31 cellular contexts compared by ENCODE assay signal in genomic region chr1:35615440-35615839, GRCh38.
"Had no signal": no experiment of that assay in that cellular context is flagged by ENCODE, and none has a peak within 500 bp of the region (broad histone marks: within the 10 kb centered on the region; RNA-seq: fewer than 3 reads in every experiment).

No MANE protein-coding gene starts in this region.

- H3K9me3 Mint-ChIP-seq: activated CD4-positive, alpha-beta T cell treated with anti-CD3 and anti-CD28 coated beads, Interleukin-2, amount 10 ng/mL, durations not matched to agents 7 days and 5 days; activated naive CD8-positive, alpha-beta T cell treated with anti-CD3 and anti-CD28 coated beads, Interleukin-2, amount 50 U/mL, for 24 hours; activated T-cell treated with anti-CD3 and anti-CD28 coated beads, Interleukin-2, amount 50 U/mL, for 24 hours; activated T-helper 2 cell treated with anti-CD3 and anti-CD28 coated beads, Interferon-gamma antibody, Interleukin-2, Interleukin-4, amounts not matched to agents 10 μg/mL and 5 μg/mL and 100 μg/mL, durations not matched to agents 14 hours and 24 hours and 36 hours had no signal

- H3K4me2 ChIP-seq: KMS-11 had no signal

- H3K9me3 ChIP-seq: SJCRH30 had no signal

- H3K4me1 ChIP-seq: SJCRH30 had no signal

- H3K27me3 Mint-ChIP-seq: activated CD4-positive, alpha-beta T cell treated with anti-CD3 and anti-CD28 coated beads, Interleukin-2, amount 10 ng/mL, durations not matched to agents 7 days and 5 days; activated naive CD8-positive, alpha-beta T cell; activated naive CD8-positive, alpha-beta T cell treated with anti-CD3 and anti-CD28 coated beads, Interleukin-2, amount 50 U/mL, for 24 hours; activated T-cell treated with anti-CD3 and anti-CD28 coated beads, Interleukin-2, amount 50 U/mL, for 24 hours had no signal

- H3K9ac ChIP-seq: KMS-11 had no signal

- DNase-seq: activated CD4-positive, alpha-beta T cell treated with anti-CD3 and anti-CD28 coated beads for 1 hour; activated CD4-positive, alpha-beta T cell treated with anti-CD3 and anti-CD28 coated beads, Interleukin-2, amount 10 ng/mL, durations not matched to agents 7 days and 5 days; activated CD4-positive, alpha-beta T cell treated with anti-CD3 and anti-CD28 coated beads, Interleukin-2, amount 50 U/mL, for 48 hours; activated CD4-positive, CD25-positive, alpha-beta regulatory T cell; activated CD8-positive, alpha-beta T cell treated with anti-CD3 and anti-CD28 coated beads, Interleukin-2, amount 10 ng/mL, durations not matched to agents 7 days and 5 days; activated gamma-delta T cell; activated naive CD4-positive, alpha-beta T cell treated with Interleukin-2 at 50 U/mL for 16 hours; activated naive CD8-positive, alpha-beta T cell treated with anti-CD3 and anti-CD28 coated beads, Interleukin-2, amount 50 U/mL, for 24 hours; activated T-cell treated with anti-CD3 and anti-CD28 coated beads, Interleukin-2, amount 50 U/mL, for 24 hours; anterior cingulate cortex; brain microvascular endothelial cell; central memory CD4-positive, alpha-beta T cell; MM.1S; NCI-H1092 treated with DMSO at 0.1 percent for 48 hours; NCI-H1417; NCI-H146; NCI-H187; NCI-H2029 treated with DMSO at 0.1 percent for 48 hours; NCI-H345; NCI-H510A; NCI-H526; NCI-H774; SHP77; SJCRH30; T1000; WERI-Rb-1 had no signal

- H3K27ac Mint-ChIP-seq: activated CD4-positive, alpha-beta T cell treated with anti-CD3 and anti-CD28 coated beads, Interleukin-2, amount 10 ng/mL, durations not matched to agents 7 days and 5 days; activated CD8-positive, alpha-beta T cell treated with anti-CD3 and anti-CD28 coated beads, Interleukin-2, amount 10 ng/mL, durations not matched to agents 7 days and 5 days; activated naive CD8-positive, alpha-beta T cell; activated naive CD8-positive, alpha-beta T cell treated with anti-CD3 and anti-CD28 coated beads, Interleukin-2, amount 50 U/mL, for 24 hours; activated T-cell treated with anti-CD3 and anti-CD28 coated beads, Interleukin-2, amount 50 U/mL, for 24 hours; activated T-helper 2 cell treated with anti-CD3 and anti-CD28 coated beads, Interferon-gamma antibody, Interleukin-2, Interleukin-4, amounts not matched to agents 10 μg/mL and 5 μg/mL and 100 μg/mL, durations not matched to agents 14 hours and 24 hours and 36 hours had no signal

- H3K4me3 ChIP-seq: SJCRH30, SK-N-MC had no signal

- H3K27me3 ChIP-seq: brain microvascular endothelial cell, SJCRH30 had no signal

- H3K27ac ChIP-seq: brain microvascular endothelial cell, KMS-11, SJCRH30, SK-N-MC, WERI-Rb-1 had no signal

- ATAC-seq: activated CD8-positive, alpha-beta T cell treated with anti-CD3 and anti-CD28 coated beads, Interleukin-2, amount 10 ng/mL, durations not matched to agents 7 days and 5 days; activated naive CD8-positive, alpha-beta T cell treated with anti-CD3 and anti-CD28 coated beads, Interleukin-2, amount 50 U/mL, for 24 hours; Panc1 had no signal

- H3K4me3 Mint-ChIP-seq: activated CD4-positive, alpha-beta T cell treated with anti-CD3 and anti-CD28 coated beads, Interleukin-2, amount 10 ng/mL, durations not matched to agents 7 days and 5 days; activated CD8-positive, alpha-beta T cell treated with anti-CD3 and anti-CD28 coated beads, Interleukin-2, amount 10 ng/mL, durations not matched to agents 7 days and 5 days; activated naive CD8-positive, alpha-beta T cell; activated naive CD8-positive, alpha-beta T cell treated with anti-CD3 and anti-CD28 coated beads, Interleukin-2, amount 50 U/mL, for 24 hours; activated T-cell treated with anti-CD3 and anti-CD28 coated beads, Interleukin-2, amount 50 U/mL, for 24 hours had no signal
